In genomic region chr5:170169996-170170395, GRCh38 we compare ENCODE assay signal across 22 cellular contexts.
"Had no signal": no experiment of that assay in that cellular context is flagged by ENCODE, and none has a peak within 500 bp of the region (broad histone marks: within the 10 kb centered on the region; RNA-seq: fewer than 3 reads in every experiment).

No MANE protein-coding gene starts in this region.

- DNase-seq: activated B cell treated with CpG ODN at 0.5 μM for 24 hours; activated CD4-positive, alpha-beta memory T cell treated with anti-CD3 and anti-CD28 coated beads, Interleukin-2, amount 10 ng/mL, durations not matched to agents 7 days and 5 days; activated CD4-positive, alpha-beta T cell treated with anti-CD3 and anti-CD28 coated beads for 4 hours; activated CD8-positive, alpha-beta memory T cell treated with anti-CD3 and anti-CD28 coated beads, Interleukin-2, amount 10 ng/mL, durations not matched to agents 7 days and 5 days; activated naive CD4-positive, alpha-beta T cell; activated naive CD8-positive, alpha-beta T cell treated with anti-CD3 and anti-CD28 coated beads, Interleukin-2, amount 10 ng/mL, durations not matched to agents 7 days and 5 days; anterior cingulate cortex; brain microvascular endothelial cell; cerebellar nuclear complex; cortex of kidney; esophagus squamous epithelium; mesendoderm; naive thymus-derived CD8-positive, alpha-beta T cell; stimulated activated CD4-positive, alpha-beta T cell treated with anti-CD3 and anti-CD28 coated beads, Interleukin-12 subunit alpha, Interleukin-12 subunit beta, amount 100 ng/mL, for 4 hours; stimulated activated CD4-positive, alpha-beta T cell treated with anti-CD3 and anti-CD28 coated beads, Interleukin-1b, Interleukin-23, amount 100 ng/mL, for 48 hours; stimulated activated CD8-positive, alpha-beta memory T cell treated with anti-CD3 and anti-CD28 coated beads, Interleukin-4, amount 100 ng/mL, for 48 hours; stimulated activated naive CD4-positive, alpha-beta T cell treated with Interleukin-2 at 50 U/mL for 16 hours; transverse colon; uterus had no signal

- H3K27ac ChIP-seq: brain microvascular endothelial cell, esophagus squamous epithelium, prostate gland, right atrium auricular region, suprapubic skin, transverse colon, uterus had no signal

- H3K36me3 ChIP-seq: brain microvascular endothelial cell, esophagus squamous epithelium, prostate gland, right atrium auricular region, suprapubic skin, transverse colon, uterus had no signal

- H3K4me1 ChIP-seq: esophagus squamous epithelium, prostate gland, right atrium auricular region, suprapubic skin, transverse colon, uterus had no signal

- H3K4me3 ChIP-seq: esophagus squamous epithelium, prostate gland, right atrium auricular region, suprapubic skin, transverse colon, uterus had no signal

- H3K9me3 ChIP-seq: esophagus squamous epithelium, prostate gland, right atrium auricular region, suprapubic skin, transverse colon, uterus had no signal

- H3K27me3 ChIP-seq: brain microvascular endothelial cell, esophagus squamous epithelium, right atrium auricular region, suprapubic skin, transverse colon, uterus had no signal

- ATAC-seq: activated CD8-positive, alpha-beta memory T cell treated with anti-CD3 and anti-CD28 coated beads, Interleukin-2, amount 10 ng/mL, durations not matched to agents 7 days and 5 days; naive thymus-derived CD8-positive, alpha-beta T cell had no signal
